Comparison of ENCODE assay signal across 8 cellular contexts in genomic region chr20:17571153-17571527, GRCh38. TPM values are rescaled to one million over a fixed set of nuclear protein-coding genes. Genes with fewer than 3 reads are reported as not detected.
DNase-seq lines count a peak whose midpoint lies in the region; ATAC-seq and TF ChIP-seq lines count a peak whose summit lies in the region.

No MANE protein-coding gene starts in this region.

- no peaks in the 10 kb centered on the region for H3K9me3 ChIP-seq in CD8-positive, alpha-beta memory T cell (ENCODE audit: low read length)
- H3K9me3 ChIP-seq in tibial nerve = no peaks in the 10 kb centered on the region

- H3K27me3 Mint-ChIP-seq in CD8-positive, alpha-beta memory T cell = peaks cover 0 to 2% of the 10 kb centered on the region in 2 donors
- H3K27me3 Mint-ChIP-seq in HFFc6 (ENCODE audit: insufficient read depth) = no peaks in the 10 kb centered on the region; the same call in 1 of the 2 replicates
- peaks cover 7% of the 10 kb centered on the region for H3K27me3 Mint-ChIP-seq in activated naive CD8-positive, alpha-beta T cell treated with anti-CD3 and anti-CD28 coated beads for 36 hours

- H3K4me3 ChIP-seq in CD8-positive, alpha-beta memory T cell (ENCODE audit: low read length) = peak overlapping the region; percentile 75
- H3K4me3 ChIP-seq in kidney epithelial cell (ENCODE audit: low read depth, low read length) = peak overlapping the region; percentile 98
- peak overlapping the region; percentile 84 to 96 (median 91) for H3K4me3 ChIP-seq in tibial nerve

- peak overlapping the region; percentile 88 to 97 (median 94) for H3K4me3 Mint-ChIP-seq in CD8-positive, alpha-beta memory T cell
- H3K4me3 Mint-ChIP-seq in HFFc6 = peak overlapping the region; percentile 97
- peak overlapping the region; percentile 82 for H3K4me3 Mint-ChIP-seq in activated naive CD8-positive, alpha-beta T cell treated with anti-CD3 and anti-CD28 coated beads for 36 hours

- POLR2A ChIA-PET in CD8-positive, alpha-beta memory T cell (lab: Charles Lee) = interaction anchor here (0.9 to 2.6 kb wide), 4 partner anchors 39 to 111 kb away, joined by 3 to 17 read pairs (median 6); partner anchors contain the start of genes BFSP1 and RRBP1

- no peak overlapping the region for H3K27ac ChIP-seq in CD8-positive, alpha-beta memory T cell (ENCODE audit: low read depth, low read length)
- peak overlapping the region; percentile 91 to 99 (median 98) for H3K27ac ChIP-seq in tibial nerve

- no peaks in the 10 kb centered on the region for H3K27me3 ChIP-seq in CD8-positive, alpha-beta memory T cell (ENCODE audit: insufficient read depth, low read length, poor library complexity, severe bottlenecking)
- H3K27me3 ChIP-seq in kidney epithelial cell (ENCODE audit: control insufficient read depth, insufficient read depth, low read length) (no peaks in the 10 kb centered on the region), tibial nerve (no peaks in the 10 kb centered on the region)

- peaks cover 31 to 53% (median 36%) of the 10 kb centered on the region in 3 donors for H3K4me1 Mint-ChIP-seq in CD8-positive, alpha-beta memory T cell
- peaks cover 59% of the 10 kb centered on the region for H3K4me1 Mint-ChIP-seq in HFFc6 (ENCODE audit: low read depth)
- H3K4me1 Mint-ChIP-seq in activated naive CD8-positive, alpha-beta T cell treated with anti-CD3 and anti-CD28 coated beads for 36 hours = peaks cover 21% of the 10 kb centered on the region

- peak overlapping the region; percentile 81 to 97 (median 92) for H3K27ac Mint-ChIP-seq in CD8-positive, alpha-beta memory T cell
- peak overlapping the region; percentile 90 for H3K27ac Mint-ChIP-seq in HFFc6
- peak overlapping the region; percentile 69 for H3K27ac Mint-ChIP-seq in activated naive CD8-positive, alpha-beta T cell treated with anti-CD3 and anti-CD28 coated beads for 36 hours

- 24 to 32% methylated on average over 6 of the region's 6 CpGs for WGBS in tibial nerve, 2 donors

- no peak for ATAC-seq in HG02973 (IDR thresholded peaks at IDR 0.05; ENCODE audit: unreplicated experiment)
- ATAC-seq in HG03175 (IDR thresholded peaks at IDR 0.05; ENCODE audit: unreplicated experiment) = no peak

- TF ChIP-seq EP300 in tibial nerve (IDR thresholded peaks at IDR 0.05) = no peak

- peaks cover 12% of the 10 kb centered on the region for H3K4me1 ChIP-seq in CD8-positive, alpha-beta memory T cell (ENCODE audit: insufficient read depth, low read length)
- H3K4me1 ChIP-seq in tibial nerve = peaks cover 0 to 54% (median 7%) of the 10 kb centered on the region in 4 donors

- CTCF ChIA-PET in CD8-positive, alpha-beta memory T cell (lab: Charles Lee) = interaction anchor here (0.7 to 2.6 kb wide), 15 partner anchors 19 to 995 kb away, joined by 3 to 15 read pairs (median 3); partner anchors contain the start of genes BFSP1 and RRBP1

- no peaks in the 10 kb centered on the region for H3K36me3 ChIP-seq in CD8-positive, alpha-beta memory T cell (ENCODE audit: insufficient read depth, low read length)
- H3K36me3 ChIP-seq in kidney epithelial cell (ENCODE audit: control insufficient read depth, insufficient read depth, low read length) (no peaks in the 10 kb centered on the region), tibial nerve (no peaks in the 10 kb centered on the region)

- H3K9me3 Mint-ChIP-seq in CD8-positive, alpha-beta memory T cell = no peaks in the 10 kb centered on the region
- no peaks in the 10 kb centered on the region for H3K9me3 Mint-ChIP-seq in HFFc6
- no peaks in the 10 kb centered on the region for H3K9me3 Mint-ChIP-seq in activated naive CD8-positive, alpha-beta T cell treated with anti-CD3 and anti-CD28 coated beads for 36 hours

- TF ChIP-seq CTCF in HFFc6 (IDR thresholded peaks at IDR 0.05) (no peak), kidney epithelial cell (IDR thresholded peaks at IDR 0.05; ENCODE audit: insufficient read depth, low read length, poor library complexity, severe bottlenecking) (no peak), tibial nerve (IDR thresholded peaks at IDR 0.05) (no peak)

- peaks cover 0 to 15% (median 0%) of the 10 kb centered on the region in 3 donors for H3K36me3 Mint-ChIP-seq in CD8-positive, alpha-beta memory T cell
- H3K36me3 Mint-ChIP-seq in HFFc6 (ENCODE audit: low read depth) = peaks cover 28% of the 10 kb centered on the region
- H3K36me3 Mint-ChIP-seq in activated naive CD8-positive, alpha-beta T cell treated with anti-CD3 and anti-CD28 coated beads for 36 hours = no peaks in the 10 kb centered on the region

- TF ChIP-seq POLR2A in tibial nerve (IDR thresholded peaks at IDR 0.05) = no peak

- DNase-seq in CD8-positive, alpha-beta memory T cell = no peak
- DNase-seq in HFFc6 (no peak), kidney epithelial cell (ENCODE audit: low read depth) (no peak), tibial nerve (ENCODE audit: low spot score in 2 of 2) (no peak), C1 segment of cervical spinal cord (lab: John Stamatoyannopoulos, UW) (no peak)
- DNase-seq in activated naive CD8-positive, alpha-beta T cell treated with anti-CD3 and anti-CD28 coated beads for 36 hours = no peak

RNA-seq across cellular contexts. Expression of gene DSTN, which starts 1.3 kb away (rescaled TPM):
- 10 to 100 TPM; 66.4 to 66.9 TPM for total RNA-seq in CD8-positive, alpha-beta memory T cell
- 135 TPM for polyA plus RNA-seq in CD8-positive, alpha-beta memory T cell
- 100 to 1,000 TPM; 497 to 624 (median 521) TPM for total RNA-seq in HFFc6 (2021; fragmentation: NEBNext Ultra II Directional; extraction: Animal tissue kit (Norgen Biotek cat#: 25700))
- 10 to 100 TPM; 56.7 to 57.5 TPM for total RNA-seq in activated naive CD8-positive, alpha-beta T cell treated with anti-CD3 and anti-CD28 coated beads for 36 hours
- total RNA-seq in kidney epithelial cell = 254 and 255 TPM in 2 replicates
- 100 to 1,000 TPM; 166 to 322 (median 242) TPM for total RNA-seq in tibial nerve

RNA-seq across cellular contexts. Expression of gene BFSP1, which starts 40.0 kb away (rescaled TPM):
- total RNA-seq in CD8-positive, alpha-beta memory T cell = under 1 TPM; 0.24 to 0.26 TPM
- polyA plus RNA-seq in CD8-positive, alpha-beta memory T cell = 1.8 TPM
- 1 to 10 TPM; 1.2 to 2.5 (median 1.8) TPM for total RNA-seq in HFFc6 (2021; fragmentation: NEBNext Ultra II Directional; extraction: Animal tissue kit (Norgen Biotek cat#: 25700))
- total RNA-seq in activated naive CD8-positive, alpha-beta T cell treated with anti-CD3 and anti-CD28 coated beads for 36 hours = under 1 TPM; 0.18 to 0.64 TPM
- total RNA-seq in kidney epithelial cell (2.1 and 4.5 TPM in 2 replicates), tibial nerve (1 to 10 TPM in 1 of 4 donors, under 1 TPM in 2, not detected in 1; 0.39 to 5.9 (median 0.63) TPM)
